ENCODE assay signal across 16 cellular contexts in genomic region chr2:98510322-98510662, GRCh38.
DNase-seq lines count a peak whose midpoint lies in the region; ATAC-seq and TF ChIP-seq lines count a peak whose summit lies in the region.
"Had no signal": no experiment of that assay in that cellular context is flagged by ENCODE, and none has a peak within 500 bp of the region (broad histone marks: within the 10 kb centered on the region; RNA-seq: fewer than 3 reads in every experiment).

No MANE protein-coding gene starts in this region.

- H3K9me3 Mint-ChIP-seq in activated naive CD8-positive, alpha-beta T cell (ENCODE audit: low read depth) = no peaks in the 10 kb centered on the region
- no peaks in the 10 kb centered on the region for H3K9me3 Mint-ChIP-seq in activated naive CD8-positive, alpha-beta T cell treated with anti-CD3 and anti-CD28 coated beads, Interleukin-2, amount 50 U/mL, for 24 hours
- no peaks in the 10 kb centered on the region for H3K9me3 Mint-ChIP-seq in T-cell
- H3K9me3 Mint-ChIP-seq in effector memory CD8-positive, alpha-beta T cell = no peaks in the 10 kb centered on the region

- no peak for ATAC-seq in activated naive CD8-positive, alpha-beta T cell treated with anti-CD3 and anti-CD28 coated beads, Interleukin-2, amount 50 U/mL, for 24 hours
- no peak for ATAC-seq in T-cell (replicated peaks in 1 of 4)
- ATAC-seq in effector memory CD8-positive, alpha-beta T cell (replicated peaks) = no peak
- ATAC-seq: HCT116 had no signal

- H3K4me3 ChIP-seq in neutrophil (ENCODE audit: low read depth in 1 of 2, low read length in 1 of 2) (no peak overlapping the region), left ventricle myocardium inferior (no peak overlapping the region)
- H3K4me3 ChIP-seq: GM23248 had no signal

- intact Hi-C loops in left ventricle myocardium inferior (cut with micrococcal nuclease) = no loop called here

- no peaks in the 10 kb centered on the region for H3K27me3 Mint-ChIP-seq in activated naive CD8-positive, alpha-beta T cell
- no peaks in the 10 kb centered on the region for H3K27me3 Mint-ChIP-seq in activated naive CD8-positive, alpha-beta T cell treated with anti-CD3 and anti-CD28 coated beads, Interleukin-2, amount 50 U/mL, for 24 hours
- H3K27me3 Mint-ChIP-seq in T-cell = no peaks in the 10 kb centered on the region
- no peaks in the 10 kb centered on the region for H3K27me3 Mint-ChIP-seq in effector memory CD8-positive, alpha-beta T cell

- H3K27me3 ChIP-seq in neutrophil = no peaks in the 10 kb centered on the region
- no peaks in the 10 kb centered on the region for H3K27me3 ChIP-seq in left ventricle myocardium inferior (ENCODE audit: low read depth)

- POLR2A ChIA-PET in T-cell (lab: Charles Lee) = no interaction called here

- peaks cover 91% of the 10 kb centered on the region for H3K4me1 Mint-ChIP-seq in activated naive CD8-positive, alpha-beta T cell (ENCODE audit: low read depth)
- H3K4me1 Mint-ChIP-seq in activated naive CD8-positive, alpha-beta T cell treated with anti-CD3 and anti-CD28 coated beads, Interleukin-2, amount 50 U/mL, for 24 hours = peaks cover 79% of the 10 kb centered on the region
- H3K4me1 Mint-ChIP-seq in T-cell = peaks cover 91 to 96% (median 94%) of the 10 kb centered on the region in 3 donors
- H3K4me1 Mint-ChIP-seq in effector memory CD8-positive, alpha-beta T cell (ENCODE audit: low read depth in 2 of 2) = peaks cover 74 to 90% of the 10 kb centered on the region in 2 donors

- no peak overlapping the region for H3K4me3 Mint-ChIP-seq in activated naive CD8-positive, alpha-beta T cell
- no peak overlapping the region for H3K4me3 Mint-ChIP-seq in activated naive CD8-positive, alpha-beta T cell treated with anti-CD3 and anti-CD28 coated beads, Interleukin-2, amount 50 U/mL, for 24 hours
- no peak overlapping the region for H3K4me3 Mint-ChIP-seq in T-cell
- no peak overlapping the region for H3K4me3 Mint-ChIP-seq in effector memory CD8-positive, alpha-beta T cell

- H3K27ac ChIP-seq in neutrophil (peak overlapping the region; percentile 95), left ventricle myocardium inferior (replicated peaks) (no peak overlapping the region)
- H3K27ac ChIP-seq: GM23248 had no signal

- peak overlapping the region; percentile 59 for H3K27ac Mint-ChIP-seq in activated naive CD8-positive, alpha-beta T cell
- no peak overlapping the region for H3K27ac Mint-ChIP-seq in activated naive CD8-positive, alpha-beta T cell treated with anti-CD3 and anti-CD28 coated beads, Interleukin-2, amount 50 U/mL, for 24 hours
- H3K27ac Mint-ChIP-seq in T-cell = peak overlapping the region; percentile 17 to 40
- H3K27ac Mint-ChIP-seq in effector memory CD8-positive, alpha-beta T cell = peak overlapping the region; percentile 73 to 85

- CTCF ChIA-PET in T-cell (lab: Charles Lee) = no interaction called here

- TF ChIP-seq CTCF in neutrophil (IDR thresholded peaks at IDR 0.05) (no peak), left ventricle myocardium inferior (IDR thresholded peaks at IDR 0.05; ENCODE audit: borderline replicate concordance) (no peak)

- H3K36me3 Mint-ChIP-seq in activated naive CD8-positive, alpha-beta T cell = peaks cover 6% of the 10 kb centered on the region
- peaks cover 2% of the 10 kb centered on the region for H3K36me3 Mint-ChIP-seq in activated naive CD8-positive, alpha-beta T cell treated with anti-CD3 and anti-CD28 coated beads, Interleukin-2, amount 50 U/mL, for 24 hours (ENCODE audit: low read depth)
- peaks cover 21% of the 10 kb centered on the region for H3K36me3 Mint-ChIP-seq in T-cell
- H3K36me3 Mint-ChIP-seq in effector memory CD8-positive, alpha-beta T cell (ENCODE audit: insufficient read depth) = peaks cover 16% of the 10 kb centered on the region

- no peak for DNase-seq in activated naive CD8-positive, alpha-beta T cell treated with anti-CD3 and anti-CD28 coated beads, Interleukin-2, amount 50 U/mL, for 24 hours
- DNase-seq in T-cell (no peak), left ventricle myocardium inferior (no peak), A172 (ENCODE audit: low spot score) (no peak), NCI-H1048 (lab: John Stamatoyannopoulos, UW) (no peak)
- no peak for DNase-seq in effector memory CD8-positive, alpha-beta T cell
- DNase-seq: DND-41, GM23248, KG1, NCI-H146, NCI-H2081, NCI-H510A, NCI-H774 had no signal

- H3K9me3 ChIP-seq in neutrophil (no peaks in the 10 kb centered on the region), left ventricle myocardium inferior (replicated peaks) (no peaks in the 10 kb centered on the region)

- peaks cover 64 to 69% of the 10 kb centered on the region in 2 experiments for H3K4me1 ChIP-seq in neutrophil (ENCODE audit: control insufficient read depth in 1 of 2, insufficient read depth in 1 of 2, low read depth in 1 of 2, low read length in 1 of 2)
- peaks cover 47% of the 10 kb centered on the region for H3K4me1 ChIP-seq in left ventricle myocardium inferior

- H3K36me3 ChIP-seq in neutrophil (no peaks in the 10 kb centered on the region), left ventricle myocardium inferior (peaks cover 3% of the 10 kb centered on the region)
